14 cellular contexts compared by ENCODE assay signal in genomic region chr1:230319014-230319747, GRCh38.
DNase-seq lines count a peak whose midpoint lies in the region; ATAC-seq and TF ChIP-seq lines count a peak whose summit lies in the region.
"Had no signal": no experiment of that assay in that cellular context is flagged by ENCODE, and none has a peak within 500 bp of the region (broad histone marks: within the 10 kb centered on the region; RNA-seq: fewer than 3 reads in every experiment).

No MANE protein-coding gene starts in this region.

- DNase-seq in glutamatergic neuron (no peak), spleen (peak; percentile 47), cerebellar cortex (ENCODE audit: low spot score) (no peak)
- DNase-seq in activated CD8-positive, alpha-beta memory T cell treated with anti-CD3 and anti-CD28 coated beads, Interleukin-2, amount 10 ng/mL, durations not matched to agents 7 days and 5 days, result no peak
- DNase-seq: C1 segment of cervical spinal cord; Caco-2; CD8-positive, alpha-beta T cell; DMS153; DND-41; GM23248; H7; HCEC 1CT had no signal

- no peak overlapping the region for H3K4me3 Mint-ChIP-seq in glutamatergic neuron (ENCODE audit: unreplicated experiment)
- no peak overlapping the region for H3K4me3 Mint-ChIP-seq in activated CD8-positive, alpha-beta memory T cell treated with anti-CD3 and anti-CD28 coated beads, Interleukin-2, amount 10 ng/mL, durations not matched to agents 7 days and 5 days
- H3K4me3 Mint-ChIP-seq: CD8-positive, alpha-beta T cell had no signal

- peaks cover 6% of the 10 kb centered on the region for H3K9me3 Mint-ChIP-seq in glutamatergic neuron (ENCODE audit: unreplicated experiment)
- no peaks in the 10 kb centered on the region for H3K9me3 Mint-ChIP-seq in activated CD8-positive, alpha-beta memory T cell treated with anti-CD3 and anti-CD28 coated beads, Interleukin-2, amount 10 ng/mL, durations not matched to agents 7 days and 5 days (ENCODE audit: low read depth)
- H3K9me3 Mint-ChIP-seq: CD8-positive, alpha-beta T cell had no signal

- POLR2A ChIA-PET in HEK293 (lab: Yijun Ruan, JAX), result no interaction called here

- CTCF ChIA-PET in HEK293 (lab: Yijun Ruan, JAX), result interaction anchor here (2.4 kb wide), 1 partner anchor 8 kb away, joined by 10 read pairs; no protein-coding TSS in a partner anchor
- CTCF ChIA-PET in activated CD8-positive, alpha-beta memory T cell treated with anti-CD3 and anti-CD28 coated beads, Interleukin-2, amount 10 ng/mL, durations not matched to agents 7 days and 5 days (lab: Charles Lee), result no interaction called here

- H3K9ac ChIP-seq in parathyroid adenoma, result no peak overlapping the region
- H3K9ac ChIP-seq: GM23248 had no signal

- no peak overlapping the region for H3K4me2 ChIP-seq in parathyroid adenoma (ENCODE audit: low read length)

- whole genome bisulfite sequencing in spleen, 5 donors, result 86 to 92% (median 90%) methylated on average over 17 of the region's 17 CpGs

- H3K36me3 ChIP-seq in HEK293 (ENCODE audit: control insufficient read depth in 2 of 2, insufficient read depth in 1 of 2, low read length in 2 of 2), result peaks cover 0 to 6% of the 10 kb centered on the region in 2 experiments; a peak in 1 of 3 replicates
- H3K36me3 ChIP-seq in parathyroid adenoma (ENCODE audit: control insufficient read depth, insufficient read depth, low read length), result no peaks in the 10 kb centered on the region
- no peaks in the 10 kb centered on the region for H3K36me3 ChIP-seq in spleen

- H3K27me3 ChIP-seq in parathyroid adenoma (ENCODE audit: control insufficient read depth, insufficient read depth, low read length) (no peaks in the 10 kb centered on the region), spleen (replicated peaks in 1 of 7) (no peaks in the 10 kb centered on the region)

- H3K27me3 Mint-ChIP-seq in glutamatergic neuron (ENCODE audit: unreplicated experiment), result peaks cover 4% of the 10 kb centered on the region
- H3K27me3 Mint-ChIP-seq in activated CD8-positive, alpha-beta memory T cell treated with anti-CD3 and anti-CD28 coated beads, Interleukin-2, amount 10 ng/mL, durations not matched to agents 7 days and 5 days, result peaks cover 2% of the 10 kb centered on the region

- no peak for TF ChIP-seq POLR2A in spleen (IDR thresholded peaks at IDR 0.05)

- no peaks in the 10 kb centered on the region for H3K79me2 ChIP-seq in parathyroid adenoma

- no peak overlapping the region for H2AFZ ChIP-seq in parathyroid adenoma
- H2AFZ ChIP-seq: GM23248 had no signal

- H3K4me1 ChIP-seq in HEK293 (ENCODE audit: control insufficient read depth, insufficient read depth, low read length), result peaks cover 8% of the 10 kb centered on the region
- H3K4me1 ChIP-seq in parathyroid adenoma, result peaks cover 8% of the 10 kb centered on the region
- H3K4me1 ChIP-seq in spleen, result no peaks in the 10 kb centered on the region
- H3K4me1 ChIP-seq: Caco-2 had no signal

- H3K4me3 ChIP-seq in HEK293 (ENCODE audit: low read depth, low read length) (no peak overlapping the region), parathyroid adenoma (ENCODE audit: low read depth, low read length) (no peak overlapping the region), spleen (no peak overlapping the region)
- H3K4me3 ChIP-seq: GM23248 had no signal

- peaks cover 6% of the 10 kb centered on the region for H3K4me1 Mint-ChIP-seq in glutamatergic neuron (ENCODE audit: low read depth, unreplicated experiment)
- H3K4me1 Mint-ChIP-seq in activated CD8-positive, alpha-beta memory T cell treated with anti-CD3 and anti-CD28 coated beads, Interleukin-2, amount 10 ng/mL, durations not matched to agents 7 days and 5 days, result no peaks in the 10 kb centered on the region

- H3K27ac Mint-ChIP-seq in glutamatergic neuron (ENCODE audit: unreplicated experiment), result peak overlapping the region; percentile 12
- H3K27ac Mint-ChIP-seq in activated CD8-positive, alpha-beta memory T cell treated with anti-CD3 and anti-CD28 coated beads, Interleukin-2, amount 10 ng/mL, durations not matched to agents 7 days and 5 days, result no peak overlapping the region
- H3K27ac Mint-ChIP-seq: CD8-positive, alpha-beta T cell had no signal

- TF ChIP-seq CTCF in HEK293 (tag by site-specific recombination; IDR thresholded peaks at IDR 0.05), result no peak
- no peak for TF ChIP-seq CTCF in glutamatergic neuron (IDR thresholded peaks at IDR 0.05; ENCODE audit: partially characterized antibody, unreplicated experiment)
- no peak for TF ChIP-seq CTCF in parathyroid adenoma (IDR thresholded peaks at IDR 0.05)
- TF ChIP-seq CTCF in spleen (IDR thresholded peaks at IDR 0.05 in 8 of 11, conservative IDR thresholded peaks at IDR 0.05 in 3 of 11), result no peak

- H3K36me3 Mint-ChIP-seq in glutamatergic neuron (ENCODE audit: unreplicated experiment), result peaks cover 2% of the 10 kb centered on the region
- H3K36me3 Mint-ChIP-seq in activated CD8-positive, alpha-beta memory T cell treated with anti-CD3 and anti-CD28 coated beads, Interleukin-2, amount 10 ng/mL, durations not matched to agents 7 days and 5 days, result no peaks in the 10 kb centered on the region
- H3K36me3 Mint-ChIP-seq: CD8-positive, alpha-beta T cell had no signal

- intact Hi-C loops in spleen (cut with DNase I; ENCODE audit: low total_unique reads), result no loop called here

- no peaks in the 10 kb centered on the region for H3K9me3 ChIP-seq in HEK293 (ENCODE audit: control insufficient read depth, insufficient read depth, low read depth, low read length)
- H3K9me3 ChIP-seq in parathyroid adenoma (ENCODE audit: control insufficient read depth, low read length), result no peaks in the 10 kb centered on the region
- H3K9me3 ChIP-seq in spleen, result no peaks in the 10 kb centered on the region
- H3K9me3 ChIP-seq: Caco-2 had no signal

- ATAC-seq in activated CD8-positive, alpha-beta memory T cell treated with anti-CD3 and anti-CD28 coated beads, Interleukin-2, amount 10 ng/mL, durations not matched to agents 7 days and 5 days, result no peak
- ATAC-seq: CD8-positive, alpha-beta T cell had no signal

- H3K27ac ChIP-seq in HEK293 (ENCODE audit: extremely low read depth, low read depth, low read length), result no peak overlapping the region
- H3K27ac ChIP-seq in parathyroid adenoma, result peak overlapping the region; percentile 72
- H3K27ac ChIP-seq in spleen, result no peak overlapping the region
- H3K27ac ChIP-seq: GM23248 had no signal

TF ChIP-seq in HEK293, 187 proteins besides CTCF, POLR2A, EP300 and RAD21:
- TF ChIP-seq GLIS2 (tag by site-specific recombination; IDR thresholded peaks at IDR 0.05) (0 out of 2 replicates have a peak, but pooled peaks have one; percentile 16), ZIC2 (tag by site-specific recombination; IDR thresholded peaks at IDR 0.05) (no peak)
